Comparison of ENCODE assay signal across 8 cellular contexts in genomic region chr7:149196705-149197171, GRCh38. TPM values are rescaled to one million over a fixed set of nuclear protein-coding genes. Genes with fewer than 3 reads are reported as not detected.
DNase-seq lines count a peak whose midpoint lies in the region; ATAC-seq and TF ChIP-seq lines count a peak whose summit lies in the region.

No MANE protein-coding gene starts in this region.

- peaks cover 18 to 39% (median 36%) of the 10 kb centered on the region in 4 donors for H3K4me1 Mint-ChIP-seq in naive thymus-derived CD8-positive, alpha-beta T cell

- POLR2A ChIA-PET in Panc1 (lab: Charles Lee), result no interaction called here
- POLR2A ChIA-PET in naive thymus-derived CD8-positive, alpha-beta T cell (lab: Charles Lee), result interaction anchor here (1.3 kb wide), 1 partner anchor 33 kb away, joined by 3 read pairs; no protein-coding TSS in a partner anchor

- H3K4me1 ChIP-seq in Panc1 (ENCODE audit: control insufficient read depth, insufficient read depth, low read length), result peaks cover 9% of the 10 kb centered on the region

- ATAC-seq in GM19455 (IDR thresholded peaks at IDR 0.05; ENCODE audit: unreplicated experiment), result peak; percentile 6
- ATAC-seq in Panc1, result peak; percentile 27; the same call in 1 of the 2 replicates
- ATAC-seq in naive thymus-derived CD8-positive, alpha-beta T cell, result peak; percentile 2 to 4

- H3K9me3 Mint-ChIP-seq in naive thymus-derived CD8-positive, alpha-beta T cell, result no peaks in the 10 kb centered on the region

- CTCF ChIA-PET in Panc1 (lab: Charles Lee), result no interaction called here

- H3K36me3 Mint-ChIP-seq in naive thymus-derived CD8-positive, alpha-beta T cell, result peaks cover 0 to 33% (median 15%) of the 10 kb centered on the region in 3 donors

- H3K27me3 Mint-ChIP-seq in naive thymus-derived CD8-positive, alpha-beta T cell, result no peaks in the 10 kb centered on the region

- TF ChIP-seq CTCF in Panc1 (IDR thresholded peaks at IDR 0.05) (no peak), dorsolateral prefrontal cortex (IDR thresholded peaks at IDR 0.05 in 54 of 56, conservative IDR thresholded peaks at IDR 0.05 in 2 of 56; ENCODE audit: low read depth in 1 of 56, partially characterized antibody in 56 of 56) (no peak)

- H3K27ac ChIP-seq in Panc1 (ENCODE audit: low read length) (peak overlapping the region; percentile 93), dorsolateral prefrontal cortex (peak overlapping the region in 29 of 59 donors; percentile 3 to 96 (median 75))

- intact Hi-C loops in Panc1 (cut with micrococcal nuclease; ENCODE audit: unreplicated experiment), result no loop called here
- intact Hi-C loops in dorsolateral prefrontal cortex (cut with DNase I), result loop anchor here (2.0 to 10.0 kb wide), 3 partner anchors 41 to 52 kb away; partner anchors contain the start of genes ZNF212 (in 1 of the 2) and ZNF398 (in 1 of the 2)

- peak overlapping the region; percentile 83 to 93 (median 91) for H3K4me3 Mint-ChIP-seq in naive thymus-derived CD8-positive, alpha-beta T cell

- BruUV-seq in Panc1 (replicated peaks; lab: Mats Ljungman, UMichigan), result no TSS peak

- peaks cover 8% of the 10 kb centered on the region for H3K36me3 ChIP-seq in Panc1 (ENCODE audit: control insufficient read depth, insufficient read depth, low read length)

- peak overlapping the region; percentile 74 to 95 (median 88) for H3K27ac Mint-ChIP-seq in naive thymus-derived CD8-positive, alpha-beta T cell

- H3K9me3 ChIP-seq in Panc1 (ENCODE audit: control insufficient read depth, insufficient read depth, low read depth, low read length), result no peaks in the 10 kb centered on the region

- peak; percentile 62 for DNase-seq in AG20443 (ENCODE audit: low spot score)
- DNase-seq in Panc1 (ENCODE audit: low read depth, low spot score), result no peak
- DNase-seq in dorsolateral prefrontal cortex, result no peak
- DNase-seq in naive thymus-derived CD8-positive, alpha-beta T cell, result peak in 1 of 10 donors; percentile 6
- DNase-seq in germinal center (ENCODE audit: low spot score), result no peak
- no peak for DNase-seq in HK-2 (ENCODE audit: unreplicated experiment)
- DNase-seq in NCI-H1417 treated with DMSO at 0.1 percent for 48 hours (lab: John Stamatoyannopoulos, UW), result no peak

- in situ Hi-C loops in Panc1 (cut with HindIII; ENCODE audit: low pct_unique_long_range_greater_than_20kb, low sequenced_read_pairs), result no loop called here

- H3K4me3 ChIP-seq in Panc1 (ENCODE audit: low read depth in 2 of 2, low read length in 2 of 2), result peak overlapping the region; percentile 93 to 98
- H3K4me3 ChIP-seq in dorsolateral prefrontal cortex, result peak overlapping the region; percentile 58 to 91 (median 81)

- H3K27me3 ChIP-seq in Panc1 (ENCODE audit: control insufficient read depth, insufficient read depth, low read length) (no peaks in the 10 kb centered on the region), dorsolateral prefrontal cortex (no peaks in the 10 kb centered on the region)

RNA-seq across cellular contexts. Expression of gene ZNF282, which starts 1.4 kb away (rescaled TPM):
- total RNA-seq in Panc1 (2021; ENCODE audit: unreplicated experiment), result 31.6 TPM
- polyA plus RNA-seq in Panc1 (2012; ENCODE audit: insufficient read length), result 27.7 TPM
- total RNA-seq in dorsolateral prefrontal cortex, result 10 to 100 TPM; 14.8 to 29.7 (median 20.7) TPM
- 10 to 100 TPM; 19.1 to 19.5 TPM for total RNA-seq in naive thymus-derived CD8-positive, alpha-beta T cell
- polyA plus RNA-seq in naive thymus-derived CD8-positive, alpha-beta T cell, result 1 to 10 TPM in 1 of 3 donors, under 1 TPM in 2; 0.66 to 1.1 (median 0.90) TPM

RNA-seq across cellular contexts. Expression of gene ZNF212, which starts 42.7 kb away (rescaled TPM):
- total RNA-seq in Panc1 (2021; ENCODE audit: unreplicated experiment) (11.3 TPM), dorsolateral prefrontal cortex (10 to 100 TPM in 83 of 120 experiments, 1 to 10 TPM in 37; 7.7 to 14.7 (median 10.7) TPM)
- 9.0 TPM for polyA plus RNA-seq in Panc1 (2012; ENCODE audit: insufficient read length)
- total RNA-seq in naive thymus-derived CD8-positive, alpha-beta T cell, result 10 to 100 TPM; 19.2 to 19.7 TPM
- polyA plus RNA-seq in naive thymus-derived CD8-positive, alpha-beta T cell, result 1 to 10 TPM; 2.9 to 8.6 (median 3.7) TPM

RNA-seq across cellular contexts. Expression of gene ZNF398, which starts 49.5 kb away (rescaled TPM):
- 14.1 TPM for total RNA-seq in Panc1 (2021; ENCODE audit: unreplicated experiment)
- polyA plus RNA-seq in Panc1 (2012; ENCODE audit: insufficient read length), result 9.8 TPM
- total RNA-seq in dorsolateral prefrontal cortex, result 10 to 100 TPM; 16.7 to 30.3 (median 24.1) TPM
- total RNA-seq in naive thymus-derived CD8-positive, alpha-beta T cell, result 10 to 100 TPM; 25.7 to 29.0 TPM
- polyA plus RNA-seq in naive thymus-derived CD8-positive, alpha-beta T cell, result 1 to 10 TPM; 6.9 to 9.7 (median 7.6) TPM
